ENCODE assay signal across 8 cellular contexts in the genomic region with DNA sequence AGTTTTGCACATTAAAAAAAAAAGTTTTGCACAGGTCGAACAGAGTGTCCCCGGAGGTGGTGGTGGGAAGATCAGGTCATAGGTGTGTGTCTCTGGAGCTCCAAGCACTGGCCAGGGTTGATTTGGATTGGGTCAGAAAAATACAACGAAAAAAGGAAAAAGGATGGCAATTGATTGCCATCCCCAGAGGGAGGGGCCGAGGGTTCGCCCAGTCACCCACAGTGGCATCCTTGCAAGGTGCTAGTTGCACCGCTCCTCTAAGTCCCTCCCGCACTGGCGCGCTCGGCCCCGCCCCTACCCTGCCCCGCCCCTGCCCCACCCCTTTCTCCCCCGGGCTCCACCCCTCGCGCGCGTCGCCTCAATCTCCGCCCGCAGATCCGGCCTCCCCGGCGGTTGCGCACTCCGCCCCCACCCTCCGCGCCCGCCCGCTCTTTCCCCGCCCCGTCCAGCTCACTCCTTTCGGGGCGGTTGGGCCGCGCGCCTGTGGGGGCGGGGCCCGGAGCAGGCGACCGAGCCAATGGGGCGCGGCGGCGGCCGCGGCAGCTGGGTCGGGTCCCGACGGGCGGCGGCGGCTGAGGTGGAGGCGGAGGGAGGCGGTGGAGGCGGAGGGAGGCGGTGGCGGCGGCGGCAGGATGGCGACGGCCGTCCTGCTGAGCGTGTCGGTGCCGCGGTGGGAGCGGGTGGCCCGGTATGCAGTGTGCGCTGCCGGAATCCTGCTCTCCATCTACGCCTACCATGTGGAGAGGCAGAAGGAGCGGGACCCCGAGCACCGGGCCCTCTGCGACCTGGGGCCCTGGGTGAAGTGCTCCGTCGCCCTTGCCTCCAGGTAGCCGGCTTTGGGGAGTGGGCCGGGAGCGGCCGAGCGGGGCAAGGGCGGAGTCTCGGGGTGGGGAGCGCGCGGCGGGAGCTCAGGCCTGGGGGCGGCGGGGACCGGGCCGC. TPM values are rescaled to one million over a fixed set of nuclear protein-coding genes. Genes with fewer than 3 reads are reported as not detected.
DNase-seq lines count a peak whose midpoint lies in the region; ATAC-seq and TF ChIP-seq lines count a peak whose summit lies in the region.

No MANE protein-coding gene starts in this region.

- no peaks in the 10 kb centered on the region for H3K36me3 Mint-ChIP-seq in T-cell

- H3K9me3 ChIP-seq in aorta (ENCODE audit: control insufficient read depth, low read length), result no peaks in the 10 kb centered on the region

- ATAC-seq in HG02870 (IDR thresholded peaks at IDR 0.05; ENCODE audit: unreplicated experiment) (peak; percentile 77), T-cell (replicated peaks in 1 of 4) (peak; percentile 88 to 94 (median 92)), left ventricle myocardium superior (peak; percentile 96), aorta (ENCODE audit: low FRiP score) (peak; percentile 97)

- peak overlapping the region; percentile 78 for H3K4me3 ChIP-seq in rectal smooth muscle tissue (ENCODE audit: low read length)
- H3K4me3 ChIP-seq in aorta (ENCODE audit: low read length in 2 of 2), result peak overlapping the region; percentile 63 to 96

- peak overlapping the region; percentile 67 to 82 for H3K27ac Mint-ChIP-seq in T-cell

- no peaks in the 10 kb centered on the region for H3K4me1 ChIP-seq in rectal smooth muscle tissue (ENCODE audit: control insufficient read depth, insufficient read depth, low read length)
- no peaks in the 10 kb centered on the region for H3K4me1 ChIP-seq in aorta (ENCODE audit: control insufficient read depth in 1 of 2, insufficient read depth in 2 of 2, low read length in 2 of 2)

- H3K36me3 ChIP-seq in rectal smooth muscle tissue (ENCODE audit: control insufficient read depth, insufficient read depth, low read length) (no peaks in the 10 kb centered on the region), aorta (ENCODE audit: control insufficient read depth in 1 of 2, insufficient read depth in 2 of 2, low read length in 1 of 2) (no peaks in the 10 kb centered on the region)

- H3K4me1 Mint-ChIP-seq in T-cell, result peaks cover 11 to 18% (median 17%) of the 10 kb centered on the region in 3 donors

- WGBS in aorta, 2 donors, result 2 to 3% methylated on average over 57 to 92 of the region's 92 CpGs

- CTCF ChIA-PET in T-cell (lab: Charles Lee), result interaction anchor here (0.8 to 1.9 kb wide), 4 partner anchors 31 to 730 kb away, joined by 3 to 13 read pairs (median 4); a partner anchor contains a TSS

- H3K9ac ChIP-seq in rectal smooth muscle tissue (ENCODE audit: low read length), result no peak overlapping the region

- peak; percentile 54 for TF ChIP-seq POLR2A in GM15510 (IDR thresholded peaks at IDR 0.05; ENCODE audit: borderline replicate concordance, extremely low read depth, insufficient read length)

- H3K27me3 ChIP-seq in rectal smooth muscle tissue (ENCODE audit: control insufficient read depth, insufficient read depth, low read length) (no peaks in the 10 kb centered on the region), aorta (ENCODE audit: control insufficient read depth in 1 of 2, insufficient read depth in 2 of 2, low read length in 1 of 2) (no peaks in the 10 kb centered on the region)

- H3K4me3 Mint-ChIP-seq in T-cell, result peak overlapping the region; percentile 76 to 81 (median 80)

- no peaks in the 10 kb centered on the region for H3K9me3 Mint-ChIP-seq in T-cell

- H3K27ac ChIP-seq in rectal smooth muscle tissue (ENCODE audit: low read depth, low read length), result peak overlapping the region; percentile 76
- peak overlapping the region in 1 of 2 donors; percentile 56 for H3K27ac ChIP-seq in aorta (ENCODE audit: low read depth in 1 of 2, low read length in 2 of 2)

- intact Hi-C loops in left ventricle myocardium superior (cut with micrococcal nuclease) (no loop called here), aorta (cut with DNase I) (loop anchor here in 1 of 2 donors (2.0 kb wide), 1 partner anchor 31 kb away; a partner anchor contains a TSS)

- H3K27me3 Mint-ChIP-seq in T-cell, result no peaks in the 10 kb centered on the region

- POLR2A ChIA-PET in T-cell (lab: Charles Lee), result interaction anchor here (0.6 to 2.3 kb wide), 5 partner anchors 32 to 1957 kb away, joined by 3 to 24 read pairs (median 5); a partner anchor contains a TSS

- DNase-seq in NCI-H146 (lab: John Stamatoyannopoulos, UW) (peak; percentile 92), T-cell (peak; percentile 84 to 96 (median 92)), amniotic stem cell (lab: John Stamatoyannopoulos, UW) (peak; percentile 87), left ventricle myocardium superior (peak; percentile 96), aorta (peak; percentile 96 to 98)

RNA-seq across cellular contexts. Expression of a gene that starts 31.5 kb away (rescaled TPM):
- 10 to 100 TPM in 3 of 5 donors, 1 to 10 TPM in 2; 9.5 to 15.9 (median 12.0) TPM for total RNA-seq in T-cell
- 5.8 TPM for total RNA-seq in left ventricle myocardium superior
- 10 to 100 TPM; 22.0 to 31.3 TPM for total RNA-seq in aorta
- polyA plus RNA-seq in aorta, result 1 to 10 TPM; 1.5 to 6.2 TPM

RNA-seq across cellular contexts. Expression of a gene that starts 47.2 kb away (rescaled TPM):
- 1 to 10 TPM; 1.0 to 3.8 (median 2.7) TPM for total RNA-seq in T-cell
- total RNA-seq in left ventricle myocardium superior, result 2.8 TPM
- 10 to 100 TPM; 15.3 to 28.0 TPM for total RNA-seq in aorta
- polyA plus RNA-seq in aorta, result 1 to 10 TPM in 1 of 2 donors, under 1 TPM in 1; 0.50 to 6.1 TPM
